ENCODE assay signal across 15 cellular contexts in genomic region chr1:87820667-87821066, GRCh38.
"Had no signal": no experiment of that assay in that cellular context is flagged by ENCODE, and none has a peak within 500 bp of the region (broad histone marks: within the 10 kb centered on the region; RNA-seq: fewer than 3 reads in every experiment).

No MANE protein-coding gene starts in this region.

- H3K4me3 ChIP-seq: skin epidermis had no signal

- H3K9me3 Mint-ChIP-seq: activated naive CD8-positive, alpha-beta T cell treated with anti-CD3 and anti-CD28 coated beads, Interleukin-2, amount 10 ng/mL, durations not matched to agents 7 days and 5 days; naive B cell; type B pancreatic cell had no signal

- DNase-seq: activated CD4-positive, CD25-positive, alpha-beta regulatory T cell; activated naive CD4-positive, alpha-beta T cell; activated naive CD8-positive, alpha-beta T cell treated with anti-CD3 and anti-CD28 coated beads, Interleukin-2, amount 10 ng/mL, durations not matched to agents 7 days and 5 days; dorsolateral prefrontal cortex; hippocampal formation; naive B cell; nucleus accumbens; right cardiac atrium; stimulated activated CD4-positive, alpha-beta T cell treated with anti-CD3 and anti-CD28 coated beads, Interleukin-4, amount 100 ng/mL, for 4 hours; stimulated activated CD8-positive, alpha-beta memory T cell treated with anti-CD3 and anti-CD28 coated beads, Interleukin-4, amount 100 ng/mL, for 48 hours; stimulated activated naive CD4-positive, alpha-beta T cell treated with Interleukin-2 at 50 U/mL for 16 hours; T-helper 2 cell had no signal

- H3K36me3 Mint-ChIP-seq: activated naive CD8-positive, alpha-beta T cell treated with anti-CD3 and anti-CD28 coated beads, Interleukin-2, amount 10 ng/mL, durations not matched to agents 7 days and 5 days; naive B cell; type B pancreatic cell had no signal

- ATAC-seq: left lobe of liver, right cardiac atrium had no signal

- H3K27ac Mint-ChIP-seq: activated naive CD8-positive, alpha-beta T cell treated with anti-CD3 and anti-CD28 coated beads, Interleukin-2, amount 10 ng/mL, durations not matched to agents 7 days and 5 days; type B pancreatic cell had no signal

- H3K4me3 Mint-ChIP-seq: activated naive CD8-positive, alpha-beta T cell treated with anti-CD3 and anti-CD28 coated beads, Interleukin-2, amount 10 ng/mL, durations not matched to agents 7 days and 5 days; naive B cell; type B pancreatic cell had no signal

- H3K27me3 Mint-ChIP-seq: type B pancreatic cell had no signal

- H3K4me1 Mint-ChIP-seq: activated naive CD8-positive, alpha-beta T cell treated with anti-CD3 and anti-CD28 coated beads, Interleukin-2, amount 10 ng/mL, durations not matched to agents 7 days and 5 days had no signal

- H3K27ac ChIP-seq: dorsolateral prefrontal cortex, skin epidermis had no signal
